ENCODE assay signal across 17 cellular contexts in the genomic region with DNA sequence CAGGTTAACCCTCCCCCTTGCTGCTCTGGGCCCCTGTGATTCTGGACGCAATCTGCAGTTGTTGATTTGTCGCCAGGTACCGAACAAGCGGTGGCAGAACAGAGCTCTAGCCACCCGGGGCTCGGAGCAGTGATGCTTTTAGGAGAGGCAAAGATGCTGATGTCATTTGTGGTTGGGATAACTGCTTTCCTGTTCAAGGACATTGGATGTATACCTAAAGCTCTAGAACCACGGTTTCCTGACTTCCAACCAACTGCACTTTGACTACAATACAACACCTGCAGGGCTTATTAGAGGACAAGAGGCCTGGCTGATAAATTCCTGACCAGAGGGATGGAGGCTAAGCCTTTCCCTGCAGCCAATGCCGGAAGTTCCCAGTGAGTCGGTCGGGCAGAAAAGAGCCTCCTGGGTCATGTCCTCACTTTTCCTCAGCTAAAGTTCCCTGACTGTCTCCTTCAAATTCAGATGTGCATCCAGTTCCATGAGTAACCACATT. TPM values are rescaled to one million over a fixed set of nuclear protein-coding genes. Genes with fewer than 3 reads are reported as not detected.
DNase-seq lines count a peak whose midpoint lies in the region; ATAC-seq, FAIRE-seq and TF ChIP-seq lines count a peak whose summit lies in the region.
"Had no signal": no experiment of that assay in that cellular context is flagged by ENCODE, and none has a peak within 500 bp of the region (broad histone marks: within the 10 kb centered on the region; RNA-seq: fewer than 3 reads in every experiment).

No MANE protein-coding gene starts in this region.

- peaks cover 37% of the 10 kb centered on the region for H3F3A ChIP-seq in neural progenitor cell (ENCODE audit: low read depth)

- no peak overlapping the region for H3K4me3 Mint-ChIP-seq in neural progenitor cell
- H3K4me3 Mint-ChIP-seq: activated CD4-positive, alpha-beta T cell treated with anti-CD3 and anti-CD28 coated beads, Interleukin-2, amount 10 ng/mL, durations not matched to agents 7 days and 5 days; activated T-cell treated with anti-CD3 and anti-CD28 coated beads, Interleukin-2, amount 50 U/mL, for 72 hours; naive B cell had no signal

- peaks cover 10% of the 10 kb centered on the region for H3K27me3 Mint-ChIP-seq in neural progenitor cell (ENCODE audit: insufficient read depth, low read depth)

- H2BK120ac ChIP-seq in H1 (replicated peaks; ENCODE audit: low read depth, low read length) = no peak overlapping the region

- TF ChIP-seq CTCF in H1 (IDR thresholded peaks at IDR 0.05; ENCODE audit: control extremely low read depth in 1 of 3, insufficient read depth in 1 of 3, low read depth in 1 of 3, low read length in 3 of 3) (no peak), neural progenitor cell (IDR thresholded peaks at IDR 0.05) (no peak)

- H3K4me1 Mint-ChIP-seq in neural progenitor cell = peaks cover 40% of the 10 kb centered on the region

- H3K14ac ChIP-seq in H1 (ENCODE audit: insufficient read length) = no peak overlapping the region

- H4K8ac ChIP-seq in H1 (ENCODE audit: extremely low read depth, insufficient read depth, low read length) = no peak overlapping the region

- no peak for TF ChIP-seq RAD21 in H1 (IDR thresholded peaks at IDR 0.05 in 1 of 2, conservative IDR thresholded peaks at IDR 0.05 in 1 of 2; ENCODE audit: low read depth in 2 of 2, low read length in 2 of 2)

- POLR2A ChIA-PET in H1 (lab: Charles Lee; ENCODE audit: partially characterized antibody) = interaction anchor here (0.6 kb wide), 1 partner anchor 23 kb away, joined by 3 read pairs; no protein-coding TSS in a partner anchor

- FAIRE-seq in H1 (lab: Jason Lieb, UNC) = no peak
- FAIRE-seq: islet of Langerhans had no signal

- H2BK20ac ChIP-seq in H1 (ENCODE audit: low read length) = no peak overlapping the region

- H3K27ac Mint-ChIP-seq in neural progenitor cell = no peak overlapping the region
- H3K27ac Mint-ChIP-seq: activated CD4-positive, alpha-beta T cell treated with anti-CD3 and anti-CD28 coated beads, Interleukin-2, amount 10 ng/mL, durations not matched to agents 7 days and 5 days; activated T-cell treated with anti-CD3 and anti-CD28 coated beads, Interleukin-2, amount 50 U/mL, for 72 hours had no signal

- no peak for TF ChIP-seq EP300 in H1 (IDR thresholded peaks at IDR 0.05; ENCODE audit: borderline replicate concordance in 1 of 2, low read depth in 2 of 2, low read length in 2 of 2)

- no peaks in the 10 kb centered on the region for H3K79me1 ChIP-seq in H1 (ENCODE audit: low read depth, low read length)

- H4K20me1 ChIP-seq in H1 (replicated peaks in 1 of 2; ENCODE audit: control insufficient read depth in 1 of 2, insufficient read depth in 2 of 2, low read length in 2 of 2) (no peaks in the 10 kb centered on the region), neural progenitor cell (ENCODE audit: low read depth) (peaks cover 16% of the 10 kb centered on the region)

- H3K79me2 ChIP-seq in H1 (ENCODE audit: control insufficient read depth in 1 of 2, insufficient read depth in 2 of 2, low read length in 2 of 2) = no peaks in the 10 kb centered on the region
- H3K79me2 ChIP-seq in neural progenitor cell (ENCODE audit: low read depth) = no peaks in the 10 kb centered on the region

- H4K91ac ChIP-seq in H1 (replicated peaks; ENCODE audit: insufficient read length, low read length) = no peak overlapping the region

- H3K9ac ChIP-seq in HUES6 (ENCODE audit: low read length) (peak overlapping the region; percentile 22), H1 (replicated peaks in 1 of 4; ENCODE audit: extremely low read depth in 1 of 4, low read depth in 3 of 4, low read length in 3 of 4) (no peak overlapping the region), neural progenitor cell (no peak overlapping the region)
- H3K9ac ChIP-seq: BLaER1 treated with 17β-estradiol and CSF1 and Interleukin-3, amounts not matched to agents 10 nM and 100 nM had no signal

- H3K9me3 ChIP-seq in HUES6 (ENCODE audit: control insufficient read depth, insufficient read depth, low read depth, low read length) (no peaks in the 10 kb centered on the region), H1 (ENCODE audit: insufficient read depth in 2 of 2, low read depth in 1 of 2, low read length in 1 of 2) (no peaks in the 10 kb centered on the region), neural progenitor cell (ENCODE audit: low read depth) (no peaks in the 10 kb centered on the region)
- H3K9me3 ChIP-seq: BLaER1 treated with 17β-estradiol and CSF1 and Interleukin-3, amounts not matched to agents 10 nM and 100 nM; stomach had no signal

- H3K4me2 ChIP-seq in H1 (ENCODE audit: insufficient read depth in 1 of 2, low read depth in 2 of 2, low read length in 2 of 2) (peak overlapping the region in 1 of 2 experiments; percentile 40; a peak in 1 of 4 replicates), neural progenitor cell (peak overlapping the region; percentile 43)
- H3K4me2 ChIP-seq: BLaER1 treated with 17β-estradiol and CSF1 and Interleukin-3, amounts not matched to agents 10 nM and 100 nM had no signal

- H3K4me1 ChIP-seq in HUES6 (ENCODE audit: control insufficient read depth, insufficient read depth, low read length) (peaks cover 35% of the 10 kb centered on the region), H1 (replicated peaks in 1 of 4; ENCODE audit: control insufficient read depth in 3 of 4, insufficient read depth in 4 of 4, low read length in 3 of 4) (peaks cover 10 to 21% (median 13%) of the 10 kb centered on the region in 4 experiments), neural progenitor cell (peaks cover 25% of the 10 kb centered on the region)

- H2BK15ac ChIP-seq in H1 (ENCODE audit: low read length) = no peak overlapping the region

- H3K27ac ChIP-seq in HUES6 (ENCODE audit: low read depth, low read length) = no peak overlapping the region; the same call in 1 of the 2 replicates
- H3K27ac ChIP-seq in H1 (ENCODE audit: low read depth, low read length) = no peak overlapping the region
- H3K27ac ChIP-seq in neural progenitor cell = no peak overlapping the region
- H3K27ac ChIP-seq: BLaER1 treated with 17β-estradiol and CSF1 and Interleukin-3, amounts not matched to agents 10 nM and 100 nM had no signal

- 66% methylated on average over 10 of the region's 10 CpGs; no CpG with 5 or more reads in 1 of the 2 experiments for WGBS in H1 (ENCODE audit: extremely low coverage in 1 of 2, insufficient coverage in 1 of 2, insufficient read length in 1 of 2, insufficient replicate concordance in 2 of 2, low coverage in 1 of 2, low lambda C conversion rate in 2 of 2, missing lambda C conversion rate in 1 of 2), 2 experiments

- H2BK12ac ChIP-seq in H1 (ENCODE audit: low read depth, low read length) = no peak overlapping the region; the same call in 1 of the 2 replicates

- no peak overlapping the region for H3K56ac ChIP-seq in H1 (replicated peaks; ENCODE audit: insufficient read length, low read depth, low read length)

- H3K36me3 ChIP-seq in HUES6 (ENCODE audit: control insufficient read depth, insufficient read depth, low read length) = no peaks in the 10 kb centered on the region
- H3K36me3 ChIP-seq in H1 (ENCODE audit: control insufficient read depth in 2 of 4, insufficient read depth in 4 of 4, low read length in 3 of 4) = no peaks in the 10 kb centered on the region
- H3K36me3 ChIP-seq in neural progenitor cell = no peaks in the 10 kb centered on the region
- H3K36me3 ChIP-seq: BLaER1 treated with 17β-estradiol and CSF1 and Interleukin-3, amounts not matched to agents 10 nM and 100 nM; stomach had no signal

- DNase-seq in DMS153 treated with DMSO at 0.1 percent for 48 hours (lab: John Stamatoyannopoulos, UW; ENCODE audit: unreplicated experiment) (peak; percentile 53), H1 (ENCODE audit: low read depth in 1 of 2, low spot score in 2 of 2) (no peak), neural progenitor cell (ENCODE audit: low spot score) (peak; percentile 61), mucosa of gallbladder (ENCODE audit: low spot score) (no peak), LoVo (ENCODE audit: low spot score) (no peak)
- DNase-seq: activated CD4-positive, alpha-beta T cell treated with anti-CD3 and anti-CD28 coated beads, Interleukin-2, amount 10 ng/mL, durations not matched to agents 7 days and 5 days; activated T-cell treated with anti-CD3 and anti-CD28 coated beads, Interleukin-2, amount 50 U/mL, for 72 hours; anterior cingulate cortex; Kasumi-1; naive B cell; stomach; T-helper 2 cell had no signal

- no peaks in the 10 kb centered on the region for H3K23me2 ChIP-seq in H1 (ENCODE audit: low read depth, low read length)

- ATAC-seq in HG02973 (IDR thresholded peaks at IDR 0.05; ENCODE audit: unreplicated experiment) = no peak
- no peak for ATAC-seq in HG03175 (IDR thresholded peaks at IDR 0.05; ENCODE audit: unreplicated experiment)
- ATAC-seq: activated T-cell treated with anti-CD3 and anti-CD28 coated beads, Interleukin-2, amount 50 U/mL, for 72 hours had no signal

- H4K5ac ChIP-seq in H1 (ENCODE audit: insufficient read length, low read depth, low read length) = no peak overlapping the region

- H2AK5ac ChIP-seq in H1 (ENCODE audit: low read depth, low read length) = no peak overlapping the region

- CTCF ChIA-PET in H1 (lab: Charles Lee; ENCODE audit: partially characterized antibody) = interaction anchor here (0.7 to 6.3 kb wide), 12 partner anchors 12 to 388 kb away, joined by 3 to 51 read pairs (median 3); no protein-coding TSS in a partner anchor

- TF ChIP-seq POLR2A in H1 (IDR thresholded peaks at IDR 0.05; ENCODE audit: control extremely low read depth in 1 of 2, low read depth in 2 of 2, low read length in 2 of 2) = no peak

- H2AFZ ChIP-seq in H1 (ENCODE audit: low read length) = peak overlapping the region; percentile 21; the same call in 1 of the 2 replicates
- H2AFZ ChIP-seq in neural progenitor cell (replicated peaks) = no peak overlapping the region

- no peaks in the 10 kb centered on the region for H3K9me3 Mint-ChIP-seq in neural progenitor cell
- H3K9me3 Mint-ChIP-seq: activated CD4-positive, alpha-beta T cell treated with anti-CD3 and anti-CD28 coated beads, Interleukin-2, amount 10 ng/mL, durations not matched to agents 7 days and 5 days; activated T-cell treated with anti-CD3 and anti-CD28 coated beads, Interleukin-2, amount 50 U/mL, for 72 hours had no signal

- no peak overlapping the region for H3K23ac ChIP-seq in H1 (ENCODE audit: insufficient read length)

- H3K4ac ChIP-seq in H1 (replicated peaks; ENCODE audit: insufficient read length, low read depth, low read length) = no peak overlapping the region

- H3K27me3 ChIP-seq in HUES6 (ENCODE audit: control insufficient read depth, insufficient read depth, low read length) (peaks cover 10% of the 10 kb centered on the region), H1 (replicated peaks in 1 of 4; ENCODE audit: control insufficient read depth in 3 of 4, extremely low read depth in 1 of 4, insufficient read depth in 3 of 4, low read length in 3 of 4) (peaks cover 6 to 9% (median 8%) of the 10 kb centered on the region in 4 experiments), neural progenitor cell (peaks cover 24% of the 10 kb centered on the region)

- H3K36me3 Mint-ChIP-seq in neural progenitor cell = no peaks in the 10 kb centered on the region

- H3K18ac ChIP-seq in H1 (ENCODE audit: extremely low read depth, low read length) = no peak overlapping the region; the same call in 1 of the 2 replicates

- H2BK5ac ChIP-seq in H1 (ENCODE audit: low read depth, low read length) = no peak overlapping the region

- H3K4me3 ChIP-seq in HUES6 (ENCODE audit: low read depth, low read length) (no peak overlapping the region; the same call in 1 of the 2 replicates), H1 (ENCODE audit: extremely low read depth in 1 of 4, insufficient read depth in 2 of 4, low read depth in 3 of 4, low read length in 4 of 4) (no peak overlapping the region), neural progenitor cell (no peak overlapping the region)
- H3K4me3 ChIP-seq: BLaER1 treated with 17β-estradiol and CSF1 and Interleukin-3, amounts not matched to agents 10 nM and 100 nM; stomach had no signal

RNA-seq across cellular contexts. Expression of gene RBM20, which starts 6.5 kb away (rescaled TPM):
- 0.29 and 0.63 TPM in 2 replicates for total RNA-seq in H1 (2021; fragmentation: NEBNext Ultra II Directional; extraction: Animal tissue kit (Norgen Biotek cat#: 25700))
- polyA plus RNA-seq in H1 (2011; rRNA removed) = 0.05 and 0.22 TPM in 2 replicates
- 0.10 TPM for polyA plus RNA-seq in H1 (2011; cell fraction: cytosol; rRNA removed)
- polyA plus RNA-seq in H1 (2011; cell fraction: nucleus; rRNA removed) = 0.39 TPM
- polyA plus RNA-seq in H1 (2012, experiment 1 of 2) = 0.08 to 0.20 TPM (median 0.13 TPM) in 4 replicates
- polyA plus RNA-seq in H1 (2012, experiment 2 of 2) = 0.04 TPM
- 0.30 TPM for polyA plus RNA-seq in H1 (2013, experiment 1 of 2)
- polyA plus RNA-seq in H1 (2013, experiment 2 of 2) = 0.29 TPM
- polyA minus RNA-seq in H1 (2011; rRNA and poly(A)+ RNA removed) = 0.19 and 0.20 TPM in 2 replicates
- polyA minus RNA-seq in H1 (2011; cell fraction: cytosol; rRNA and poly(A)+ RNA removed) = 0.73 TPM
- 1.1 TPM for polyA minus RNA-seq in H1 (2011; cell fraction: nucleus; rRNA and poly(A)+ RNA removed)
- total RNA-seq in neural progenitor cell (ENCODE audit: low replicate concordance) (0.28 and 0.32 TPM in 2 replicates), mucosa of gallbladder (1.4 TPM)
- total RNA-seq: activated CD4-positive, alpha-beta T cell treated with anti-CD3 and anti-CD28 coated beads, Interleukin-2, amount 10 ng/mL, durations not matched to agents 7 days and 5 days had no signal

Comparison
In these comparisons a context has a peak if more than half of its experiments do, and no peak if none do; other contexts are left out.
1. DNase-seq: peak in DMS153 treated with DMSO at 0.1 percent for 48 hours (single experiment) and neural progenitor cell (single experiment); none in H1 (0 of 2), mucosa of gallbladder (single experiment) and LoVo (single experiment).